11 cellular contexts compared by ENCODE assay signal in the genomic region with DNA sequence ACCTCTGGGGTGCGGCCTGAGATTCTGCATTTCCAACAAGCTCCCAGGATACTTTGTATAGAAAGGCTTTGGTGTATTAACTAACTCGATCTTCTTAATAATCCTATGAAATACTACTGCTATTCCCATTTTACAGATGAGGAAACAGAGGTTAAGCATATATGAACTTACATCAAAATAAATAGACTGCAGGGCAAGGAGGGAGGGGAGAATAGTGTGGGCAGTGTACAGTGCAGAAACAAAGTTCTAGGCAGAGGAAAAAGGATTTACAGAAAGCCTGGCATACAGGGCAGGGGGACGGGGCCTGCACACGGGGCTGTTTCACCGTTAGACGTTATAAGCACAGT. TPM values are rescaled to one million over a fixed set of nuclear protein-coding genes. Genes with fewer than 3 reads are reported as not detected.
DNase-seq lines count a peak whose midpoint lies in the region; ATAC-seq and TF ChIP-seq lines count a peak whose summit lies in the region.
"Had no signal": no experiment of that assay in that cellular context is flagged by ENCODE, and none has a peak within 500 bp of the region (broad histone marks: within the 10 kb centered on the region; RNA-seq: fewer than 3 reads in every experiment).

No MANE protein-coding gene starts in this region.

- intact Hi-C loops in left ventricle myocardium inferior (cut with micrococcal nuclease) (loop anchor here (10.0 kb wide), 1 partner anchor 111 kb away; a partner anchor contains a TSS), left ventricle myocardium superior (cut with micrococcal nuclease) (loop anchor here (10.0 kb wide), 1 partner anchor 111 kb away; a partner anchor contains a TSS), upper lobe of right lung (cut with DNase I) (loop anchor here (10.0 kb wide), 1 partner anchor 69 kb away; no protein-coding TSS in a partner anchor)
- intact Hi-C loops in naive thymus-derived CD4-positive, alpha-beta T cell (cut with micrococcal nuclease): no loop called here

- H3K27me3 Mint-ChIP-seq in naive thymus-derived CD4-positive, alpha-beta T cell: no peaks in the 10 kb centered on the region

- CTCF ChIA-PET in naive thymus-derived CD4-positive, alpha-beta T cell (lab: Charles Lee): interaction anchor here (1.0 to 1.8 kb wide), 2 partner anchors 107 to 108 kb away, joined by 3 to 10 read pairs; a partner anchor contains a TSS

- H3K36me3 ChIP-seq in left ventricle myocardium inferior: no peaks in the 10 kb centered on the region
- H3K36me3 ChIP-seq in naive thymus-derived CD4-positive, alpha-beta T cell (ENCODE audit: control insufficient read depth in 2 of 3, insufficient read depth in 3 of 3, low read length in 3 of 3): no peaks in the 10 kb centered on the region
- H3K36me3 ChIP-seq in upper lobe of right lung: no peaks in the 10 kb centered on the region
- H3K36me3 ChIP-seq: cardiac muscle cell had no signal

- H3K27me3 ChIP-seq in left ventricle myocardium inferior (ENCODE audit: low read depth) (no peaks in the 10 kb centered on the region), upper lobe of right lung (no peaks in the 10 kb centered on the region)
- no peaks in the 10 kb centered on the region for H3K27me3 ChIP-seq in naive thymus-derived CD4-positive, alpha-beta T cell (ENCODE audit: control insufficient read depth in 2 of 2, insufficient read depth in 2 of 2, low read length in 2 of 2)
- H3K27me3 ChIP-seq: cardiac muscle cell had no signal

- POLR2A ChIA-PET in naive thymus-derived CD4-positive, alpha-beta T cell (lab: Charles Lee): interaction anchor here (1.0 to 2.9 kb wide), 6 partner anchors 10 to 111 kb away, joined by 3 to 36 read pairs (median 6); a partner anchor contains a TSS

- no peak for ATAC-seq in left ventricle myocardium superior
- no peak for ATAC-seq in naive thymus-derived CD4-positive, alpha-beta T cell
- no peak for ATAC-seq in upper lobe of right lung
- ATAC-seq in HG03280 (IDR thresholded peaks at IDR 0.05; ENCODE audit: unreplicated experiment): no peak
- ATAC-seq in HG03108 (IDR thresholded peaks at IDR 0.05; ENCODE audit: unreplicated experiment): no peak

- peaks cover 0 to 13% (median 0%) of the 10 kb centered on the region in 5 donors for H3K36me3 Mint-ChIP-seq in naive thymus-derived CD4-positive, alpha-beta T cell

- no peaks in the 10 kb centered on the region for H3K9me3 ChIP-seq in left ventricle myocardium inferior (replicated peaks)
- H3K9me3 ChIP-seq in naive thymus-derived CD4-positive, alpha-beta T cell (ENCODE audit: control insufficient read depth in 2 of 3, low read length in 3 of 3): no peaks in the 10 kb centered on the region
- H3K9me3 ChIP-seq in upper lobe of right lung: no peaks in the 10 kb centered on the region

- H3K4me1 Mint-ChIP-seq in naive thymus-derived CD4-positive, alpha-beta T cell: peaks cover 19 to 62% (median 47%) of the 10 kb centered on the region in 7 donors

- H3K9me3 Mint-ChIP-seq in naive thymus-derived CD4-positive, alpha-beta T cell: no peaks in the 10 kb centered on the region

- H3K4me3 Mint-ChIP-seq in naive thymus-derived CD4-positive, alpha-beta T cell: peak overlapping the region; percentile 78 to 92 (median 82)

- H3K4me3 ChIP-seq in left ventricle myocardium inferior (peak overlapping the region; percentile 79), upper lobe of right lung (peak overlapping the region; percentile 80)
- peak overlapping the region; percentile 54 for H3K4me3 ChIP-seq in naive thymus-derived CD4-positive, alpha-beta T cell (ENCODE audit: low read length)
- H3K4me3 ChIP-seq: cardiac muscle cell had no signal

- H3K27ac Mint-ChIP-seq in naive thymus-derived CD4-positive, alpha-beta T cell: peak overlapping the region; percentile 85 to 98 (median 95)

- H3K27ac ChIP-seq in left ventricle myocardium inferior (replicated peaks) (peak overlapping the region; percentile 100), angular gyrus (ENCODE audit: low read depth, low read length) (peak overlapping the region; percentile 98), upper lobe of right lung (peak overlapping the region; percentile 99)
- H3K27ac ChIP-seq in naive thymus-derived CD4-positive, alpha-beta T cell (ENCODE audit: low read depth, low read length): peak overlapping the region; percentile 91
- H3K27ac ChIP-seq: cardiac muscle cell had no signal

- DNase-seq in left ventricle myocardium inferior (no peak), left ventricle myocardium superior (no peak), upper lobe of right lung (no peak), amygdala (lab: John Stamatoyannopoulos, UW) (no peak)
- no peak for DNase-seq in naive thymus-derived CD4-positive, alpha-beta T cell
- DNase-seq: NCI-H510A, occipital lobe had no signal

- H3K4me1 ChIP-seq in left ventricle myocardium inferior (peaks cover 64% of the 10 kb centered on the region), upper lobe of right lung (peaks cover 49% of the 10 kb centered on the region)
- H3K4me1 ChIP-seq in naive thymus-derived CD4-positive, alpha-beta T cell (ENCODE audit: control insufficient read depth in 2 of 2, insufficient read depth in 2 of 2, low read length in 2 of 2): peaks cover 12 to 23% of the 10 kb centered on the region in 2 donors

- TF ChIP-seq CTCF in left ventricle myocardium inferior (IDR thresholded peaks at IDR 0.05; ENCODE audit: borderline replicate concordance) (no peak), upper lobe of right lung (IDR thresholded peaks at IDR 0.05) (no peak)

RNA-seq across cellular contexts. Expression of a gene that starts 19.0 kb away (rescaled TPM):
- total RNA-seq in left ventricle myocardium inferior: 4.6 TPM
- 5.3 TPM for total RNA-seq in left ventricle myocardium superior
- total RNA-seq in naive thymus-derived CD4-positive, alpha-beta T cell: 10 to 100 TPM in 1 of 5 experiments, 1 to 10 TPM in 3, under 1 TPM in 1; 0.84 to 11.2 (median 2.1) TPM
- 10 to 100 TPM in 1 of 2 donors, 1 to 10 TPM in 1; 8.8 to 10.0 TPM for polyA plus RNA-seq in naive thymus-derived CD4-positive, alpha-beta T cell
- total RNA-seq in upper lobe of right lung: 23.4 TPM
- total RNA-seq: cardiac muscle cell had no signal

Comparison
In these comparisons a context has a peak if more than half of its experiments do, and no peak if none do; other contexts are left out.
1. intact Hi-C loops: an anchor here in left ventricle myocardium inferior (10.0 kb wide), left ventricle myocardium superior (10.0 kb wide) and upper lobe of right lung (10.0 kb wide); none called in naive thymus-derived CD4-positive, alpha-beta T cell.